In genomic region chr2:132352481-132352993, GRCh38 we compare ENCODE assay signal across 8 cellular contexts.
A peak's percentile ranks its signal among the peaks of the same experiment; 100 is the strongest.
DNase-seq lines count a peak whose midpoint lies in the region; ATAC-seq and TF ChIP-seq lines count a peak whose summit lies in the region.
"Not testable (repeated sequence)": the region's sequence is repeated elsewhere in the genome, so short reads cannot be mapped to it uniquely, and the experiment has no call there.

No MANE protein-coding gene starts in this region.

- H3K27ac Mint-ChIP-seq in WTC11, endodermal cell: not testable (repeated sequence)

- H3K9me3 ChIP-seq in HUES64 (ENCODE audit: insufficient read depth, low read depth, low read length); endodermal cell (ENCODE audit: control insufficient read depth, low read length); iPS DF 6.9 (ENCODE audit: control insufficient read depth, insufficient read depth, low read length); neural cell (ENCODE audit: low read length); stomach smooth muscle (ENCODE audit: control insufficient read depth in 2 of 2, low read length in 2 of 2): not testable (repeated sequence)

- H3F3A ChIP-seq in neural cell (ENCODE audit: insufficient read depth, low read length, poor library complexity, severe bottlenecking) = not testable (repeated sequence)

- not testable (repeated sequence) for H3K79me2 ChIP-seq in neural cell (replicated peaks; ENCODE audit: insufficient read depth, low read length)

- peaks cover 43% of the 10 kb centered on the region for H3K27me3 Mint-ChIP-seq in WTC11 (ENCODE audit: low read depth)
- H3K27me3 Mint-ChIP-seq in endodermal cell (ENCODE audit: insufficient read depth) = not testable (repeated sequence)

- peaks cover 10% of the 10 kb centered on the region for H3K4me1 Mint-ChIP-seq in WTC11
- H3K4me1 Mint-ChIP-seq in endodermal cell = not testable (repeated sequence)

- H3K27ac ChIP-seq in HUES64 (ENCODE audit: low read depth, low read length); endodermal cell (ENCODE audit: low read depth, low read length); iPS DF 6.9 (ENCODE audit: low read length); neural cell (ENCODE audit: low read length); stomach smooth muscle (ENCODE audit: low read length): not testable (repeated sequence)

- H3K9me2 ChIP-seq in neural cell (ENCODE audit: insufficient read depth, low read length) = not testable (repeated sequence)

- not testable (repeated sequence) for H3K4me2 ChIP-seq in neural cell (ENCODE audit: low read length)

- not testable (repeated sequence) for H3K9ac ChIP-seq in HUES64 (ENCODE audit: low read depth, low read length); endodermal cell (ENCODE audit: extremely low read depth, low read length, poor library complexity, severe bottlenecking); neural cell (ENCODE audit: low read length); stomach smooth muscle (ENCODE audit: low read length in 2 of 2)

- H3K4me3 Mint-ChIP-seq in WTC11 (peak overlapping the region; percentile 61), endodermal cell (peak overlapping the region; percentile 56)

- WGBS in HUES64 = 1% methylated on average over 43 of the region's 43 CpGs
- WGBS in endodermal cell (ENCODE audit: insufficient coverage in 1 of 2, insufficient read length in 1 of 2), 2 experiments = 5 to 12% methylated on average over 13 to 43 of the region's 43 CpGs
- no CpG with 5 or more reads among the region's 43 CpGs for WGBS in iPS DF 6.9 (ENCODE audit: insufficient coverage, insufficient read length)

- not testable (repeated sequence) for H3K9me3 Mint-ChIP-seq in WTC11, endodermal cell

- not testable (repeated sequence) for H3K4me1 ChIP-seq in HUES64 (ENCODE audit: insufficient read depth, low read length); endodermal cell (ENCODE audit: control insufficient read depth, insufficient read depth, low read length); iPS DF 6.9 (ENCODE audit: control insufficient read depth, insufficient read depth, low read length); stomach smooth muscle (ENCODE audit: control insufficient read depth, insufficient read depth, low read length)

- H3K36me3 Mint-ChIP-seq in WTC11; endodermal cell (ENCODE audit: low read depth): not testable (repeated sequence)

- not testable (repeated sequence) for H4K20me1 ChIP-seq in neural cell (ENCODE audit: insufficient read depth)

- peaks cover 13% of the 10 kb centered on the region for H3K27me3 ChIP-seq in HUES64 (ENCODE audit: insufficient read depth, low read length)
- H3K27me3 ChIP-seq in endodermal cell (ENCODE audit: control insufficient read depth, insufficient read depth, low read length, poor library complexity, severe bottlenecking); iPS DF 6.9 (ENCODE audit: control insufficient read depth, insufficient read depth, low read length); neural cell (ENCODE audit: insufficient read depth, low read depth, low read length); stomach smooth muscle (ENCODE audit: control insufficient read depth in 1 of 2, insufficient read depth in 2 of 2, low read length in 2 of 2): not testable (repeated sequence)

- ATAC-seq in WTC11 = peak; percentile 89

- not testable (repeated sequence) for TF ChIP-seq CTCF in WTC11 (IDR thresholded peaks at IDR 0.05); endodermal cell (conservative IDR thresholded peaks at IDR 0.05); neural cell (IDR thresholded peaks at IDR 0.05; ENCODE audit: poor library complexity, severe bottlenecking)

- H2AFZ ChIP-seq in neural cell (ENCODE audit: low read depth, low read length) = not testable (repeated sequence)

- CTCF ChIA-PET in WTC11 (lab: Charles Lee) = interaction anchor here (1.6 kb wide), 1 partner anchor 96 kb away, joined by 7 read pairs; no protein-coding TSS in a partner anchor

- H3K4me3 ChIP-seq in HUES64 (ENCODE audit: low read length) (peak overlapping the region; percentile 59), iPS DF 6.9 (ENCODE audit: low read length) (peak overlapping the region; percentile 40; the same call in 1 of the 2 replicates), neural cell (ENCODE audit: low read length) (peak overlapping the region; percentile 53), stomach smooth muscle (ENCODE audit: low read length in 2 of 2) (peak overlapping the region; percentile 46 to 66)
- H3K4me3 ChIP-seq in endodermal cell (ENCODE audit: low read length) = not testable (repeated sequence)

- peak in 13 of 14 donors; percentile 17 to 78 (median 53) for DNase-seq in C1 segment of cervical spinal cord (lab: John Stamatoyannopoulos, UW)
- peak; percentile 48 for DNase-seq in NCI-H460 (ENCODE audit: extremely low read depth, low read depth)
- peak; percentile 62 for DNase-seq in WTC11 (ENCODE audit: low spot score)
- peak; percentile 88 for DNase-seq in endodermal cell
- DNase-seq in iPS DF 6.9 (ENCODE audit: low read depth, low spot score) = peak; percentile 29

- POLR2A ChIA-PET in WTC11 (lab: Charles Lee) = interaction anchor here (1.5 kb wide), 1 partner anchor 64 kb away, joined by 6 read pairs; the partner anchor contains the start of gene GPR39

- H3K36me3 ChIP-seq in HUES64 (ENCODE audit: insufficient read depth, low read length); endodermal cell (ENCODE audit: control insufficient read depth, insufficient read depth, low read length); iPS DF 6.9 (ENCODE audit: control insufficient read depth, insufficient read depth, low read length); neural cell (ENCODE audit: insufficient read depth, low read length); stomach smooth muscle (ENCODE audit: control insufficient read depth in 2 of 2, insufficient read depth in 2 of 2, low read length in 2 of 2): not testable (repeated sequence)

- TF ChIP-seq EP300 in neural cell (conservative IDR thresholded peaks at IDR 0.05; ENCODE audit: poor library complexity, severe bottlenecking) = not testable (repeated sequence)

- TF ChIP-seq RAD21 in neural cell (conservative IDR thresholded peaks at IDR 0.05) = not testable (repeated sequence)

TF ChIP-seq in WTC11, 78 proteins besides CTCF, POLR2A, EP300 and RAD21:
- peak; percentile 45 for TF ChIP-seq TEAD1 (CRISPR knock-in tag; IDR thresholded peaks at IDR 0.05)
- 0 out of 2 replicates have a peak, but pooled peaks have one; percentile 25 for TF ChIP-seq MYBL2 (CRISPR knock-in tag; IDR thresholded peaks at IDR 0.05)
- TF ChIP-seq MAX (CRISPR knock-in tag; IDR thresholded peaks at IDR 0.05) = 0 out of 2 replicates have a peak, but pooled peaks have one; percentile 49
- peak; percentile 43; the same call in 1 of the 2 replicates for TF ChIP-seq ZNF423 (CRISPR knock-in tag; IDR thresholded peaks at IDR 0.05)
TF ChIP-seq in WTC11: peak in this region for 4; not testable (repeated sequence) for 74.

Comparison
In these comparisons a context has a peak if more than half of its experiments do, and no peak if none do; other contexts are left out.
1. DNase-seq: peak in every context shown above with its lines; median percentile 88 in endodermal cell; 62 in WTC11; 53 in C1 segment of cervical spinal cord; 48 in NCI-H460; 29 in iPS DF 6.9.